13 cellular contexts compared by ENCODE assay signal in genomic region chr4:8040607-8041006, GRCh38.
"Had no signal": no experiment of that assay in that cellular context is flagged by ENCODE, and none has a peak within 500 bp of the region (broad histone marks: within the 10 kb centered on the region; RNA-seq: fewer than 3 reads in every experiment).

No MANE protein-coding gene starts in this region.

- H3K9me3 ChIP-seq: esophagus squamous epithelium, pancreas, tibial artery had no signal

- H3K27ac ChIP-seq: coronary artery, esophagus squamous epithelium, pancreas, tibial artery had no signal

- ATAC-seq: pancreas; stimulated activated effector memory CD8-positive, alpha-beta T cell treated with anti-CD3 and anti-CD28 coated beads, Interleukin-12 subunit alpha, Interleukin-12 subunit beta, amount 100 ng/mL, for 72 hours had no signal

- DNase-seq: activated CD4-positive, CD25-positive, alpha-beta regulatory T cell treated with anti-CD3 and anti-CD28 coated beads, Interleukin-2, amount 50 U/mL, for 72 hours; activated naive CD4-positive, alpha-beta T cell treated with anti-CD3 and anti-CD28 coated beads, Interleukin-2, amount 10 ng/mL, durations not matched to agents 7 days and 5 days; effector CD4-positive, alpha-beta T cell; esophagus squamous epithelium; pancreas; tibial artery had no signal

- H3K4me3 Mint-ChIP-seq: activated naive CD4-positive, alpha-beta T cell treated with anti-CD3 and anti-CD28 coated beads, Interleukin-2, amount 10 ng/mL, durations not matched to agents 7 days and 5 days; mesothelial cell of epicardium; neural crest cell; stimulated activated effector memory CD8-positive, alpha-beta T cell treated with anti-CD3 and anti-CD28 coated beads, Interleukin-12 subunit alpha, Interleukin-12 subunit beta, amount 100 ng/mL, for 72 hours had no signal

- FAIRE-seq: endothelial cell of umbilical vein, pancreas, urothelium cell line had no signal

- H3K36me3 Mint-ChIP-seq: activated naive CD4-positive, alpha-beta T cell treated with anti-CD3 and anti-CD28 coated beads, Interleukin-2, amount 10 ng/mL, durations not matched to agents 7 days and 5 days; mesothelial cell of epicardium; stimulated activated effector memory CD8-positive, alpha-beta T cell treated with anti-CD3 and anti-CD28 coated beads, Interleukin-12 subunit alpha, Interleukin-12 subunit beta, amount 100 ng/mL, for 72 hours had no signal

- H3K4me3 ChIP-seq: coronary artery, esophagus squamous epithelium, lung, pancreas, tibial artery had no signal

- H3K4me1 ChIP-seq: esophagus squamous epithelium, pancreas, tibial artery had no signal

- H3K27me3 ChIP-seq: esophagus squamous epithelium, pancreas, tibial artery had no signal

- H3K9me3 Mint-ChIP-seq: activated naive CD4-positive, alpha-beta T cell treated with anti-CD3 and anti-CD28 coated beads, Interleukin-2, amount 10 ng/mL, durations not matched to agents 7 days and 5 days; mesothelial cell of epicardium; neural crest cell; stimulated activated effector memory CD8-positive, alpha-beta T cell treated with anti-CD3 and anti-CD28 coated beads, Interleukin-12 subunit alpha, Interleukin-12 subunit beta, amount 100 ng/mL, for 72 hours had no signal

- H3K36me3 ChIP-seq: pancreas, tibial artery had no signal

- H3K27ac Mint-ChIP-seq: activated naive CD4-positive, alpha-beta T cell treated with anti-CD3 and anti-CD28 coated beads, Interleukin-2, amount 10 ng/mL, durations not matched to agents 7 days and 5 days; mesothelial cell of epicardium; stimulated activated effector memory CD8-positive, alpha-beta T cell treated with anti-CD3 and anti-CD28 coated beads, Interleukin-12 subunit alpha, Interleukin-12 subunit beta, amount 100 ng/mL, for 72 hours had no signal
